ENCODE assay signal across 25 cellular contexts in genomic region chr10:93402192-93402591, GRCh38.
"Had no signal": no experiment of that assay in that cellular context is flagged by ENCODE, and none has a peak within 500 bp of the region (broad histone marks: within the 10 kb centered on the region; RNA-seq: fewer than 3 reads in every experiment).

No MANE protein-coding gene starts in this region.

- H3K27ac Mint-ChIP-seq: activated naive CD4-positive, alpha-beta T cell treated with anti-CD3 and anti-CD28 coated beads for 36 hours; activated naive CD8-positive, alpha-beta T cell treated with anti-CD3 and anti-CD28 coated beads for 36 hours; endodermal cell; T-helper 2 cell treated with Interferon-gamma antibody and Interleukin-4, amounts not matched to agents 5 μg/mL and 100 μg/mL, for 36 hours had no signal

- DNase-seq: activated CD4-positive, alpha-beta T cell treated with anti-CD3 and anti-CD28 coated beads for 48 hours; activated CD4-positive, alpha-beta T cell treated with anti-CD3 and anti-CD28 coated beads, Interleukin-2, amount 50 U/mL, for 48 hours; activated CD8-positive, alpha-beta memory T cell treated with anti-CD3 and anti-CD28 coated beads for 24 hours; activated effector memory CD4-positive, alpha-beta T cell treated with Interleukin-2 at 50 U/mL for 16 hours; activated naive CD4-positive, alpha-beta T cell treated with anti-CD3 and anti-CD28 coated beads for 36 hours; activated naive CD8-positive, alpha-beta T cell treated with anti-CD3 and anti-CD28 coated beads for 36 hours; adrenal gland; aorta; body of pancreas; endodermal cell; foreskin keratinocyte; heart right ventricle; nucleus accumbens; posterior cingulate gyrus; right lobe of liver; stimulated activated CD4-positive, alpha-beta T cell treated with anti-CD3 and anti-CD28 coated beads, Interleukin-2, amount 100 ng/mL, for 48 hours; stimulated activated naive CD4-positive, alpha-beta T cell treated with Interleukin-2 at 50 U/mL for 16 hours; T-helper 1 cell; upper lobe of left lung; WERI-Rb-1 had no signal

- H3K36me3 ChIP-seq: right lobe of liver, WERI-Rb-1 had no signal

- H3K4me3 ChIP-seq: adrenal gland, body of pancreas, esophagus muscularis mucosa, heart right ventricle, lung, right lobe of liver, upper lobe of left lung had no signal

- H3K9me3 Mint-ChIP-seq: activated naive CD4-positive, alpha-beta T cell treated with anti-CD3 and anti-CD28 coated beads for 36 hours; activated naive CD8-positive, alpha-beta T cell treated with anti-CD3 and anti-CD28 coated beads for 36 hours; endodermal cell; T-helper 2 cell treated with Interferon-gamma antibody and Interleukin-4, amounts not matched to agents 5 μg/mL and 100 μg/mL, for 36 hours had no signal

- H3K27me3 Mint-ChIP-seq: activated naive CD8-positive, alpha-beta T cell treated with anti-CD3 and anti-CD28 coated beads for 36 hours had no signal

- H3K4me3 Mint-ChIP-seq: activated naive CD4-positive, alpha-beta T cell treated with anti-CD3 and anti-CD28 coated beads for 36 hours; activated naive CD8-positive, alpha-beta T cell treated with anti-CD3 and anti-CD28 coated beads for 36 hours; endodermal cell; T-helper 2 cell treated with Interferon-gamma antibody and Interleukin-4, amounts not matched to agents 5 μg/mL and 100 μg/mL, for 36 hours had no signal

- H3K4me1 ChIP-seq: adrenal gland, body of pancreas, right lobe of liver, upper lobe of left lung had no signal

- H3K27me3 ChIP-seq: adrenal gland, body of pancreas, esophagus muscularis mucosa, foreskin keratinocyte, heart right ventricle, right lobe of liver, upper lobe of left lung had no signal

- H3K27ac ChIP-seq: adrenal gland, body of pancreas, foreskin keratinocyte, right lobe of liver, upper lobe of left lung, WERI-Rb-1 had no signal

- ATAC-seq: activated CD4-positive, CD25-positive, alpha-beta regulatory T cell treated with anti-CD3 and anti-CD28 coated beads, Interleukin-2, amount 50 U/mL, for 24 hours; body of pancreas; foreskin keratinocyte; left lobe of liver; right lobe of liver had no signal

- H3K9me3 ChIP-seq: adrenal gland, body of pancreas, esophagus muscularis mucosa, heart right ventricle, right lobe of liver, upper lobe of left lung had no signal
